Comparison of ENCODE assay signal across 28 cellular contexts in the genomic region with DNA sequence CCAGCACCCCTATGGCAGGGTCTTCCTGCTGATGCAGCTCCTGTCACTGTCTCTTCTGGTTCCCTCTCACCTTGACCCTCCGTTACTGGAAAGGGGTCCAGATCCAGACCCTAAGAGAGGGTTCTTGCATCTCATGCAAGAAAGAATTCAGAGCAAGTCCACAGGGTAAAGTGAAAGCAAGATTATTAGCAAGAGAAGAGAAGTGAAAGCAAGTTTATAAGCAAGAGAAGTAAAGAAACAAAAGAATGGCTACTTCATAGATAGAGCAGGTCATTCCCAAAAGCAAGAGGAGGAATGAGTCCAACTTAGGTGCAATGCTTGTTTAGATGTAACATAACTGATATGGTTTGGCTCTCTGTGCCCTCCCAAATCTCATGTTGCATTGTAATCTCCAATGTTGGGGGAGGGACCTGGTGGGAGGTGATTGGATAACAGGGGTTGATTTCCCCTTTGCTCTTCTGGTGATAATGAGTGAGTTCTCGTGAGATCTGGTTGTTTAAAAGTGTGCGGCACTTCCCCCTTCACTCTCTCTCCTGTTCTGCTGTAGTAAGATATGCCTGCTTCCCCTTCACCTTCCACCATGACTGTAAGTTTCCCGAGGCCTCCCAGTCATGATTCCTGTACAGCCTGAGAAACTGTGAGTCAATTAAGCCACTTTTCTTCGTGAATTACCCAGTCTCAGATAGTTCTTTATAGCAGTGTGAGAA.
DNase-seq lines count a peak whose midpoint lies in the region; ATAC-seq and TF ChIP-seq lines count a peak whose summit lies in the region.
"Had no signal": no experiment of that assay in that cellular context is flagged by ENCODE, and none has a peak within 500 bp of the region (broad histone marks: within the 10 kb centered on the region; RNA-seq: fewer than 3 reads in every experiment).

No MANE protein-coding gene starts in this region.

- H3K9me3 ChIP-seq in endodermal cell (ENCODE audit: control insufficient read depth, low read length), result no peaks in the 10 kb centered on the region
- H3K9me3 ChIP-seq in HAP-1, result no peaks in the 10 kb centered on the region
- H3K9me3 ChIP-seq: body of pancreas, heart left ventricle, ovary, right lobe of liver, testis had no signal

- H3K9ac ChIP-seq in endodermal cell (ENCODE audit: extremely low read depth, low read length, poor library complexity, severe bottlenecking), result no peak overlapping the region
- H3K9ac ChIP-seq: KMS-11 had no signal

- H3K36me3 ChIP-seq in GM23338 (ENCODE audit: insufficient read depth) (no peaks in the 10 kb centered on the region), endodermal cell (ENCODE audit: control insufficient read depth, insufficient read depth, low read length) (no peaks in the 10 kb centered on the region), HAP-1 (replicated peaks) (no peaks in the 10 kb centered on the region)
- H3K36me3 ChIP-seq: heart left ventricle, ovary, right lobe of liver had no signal

- H3K4me1 ChIP-seq in GM23338 (ENCODE audit: insufficient read depth) (peaks cover 8% of the 10 kb centered on the region; the same call in 1 of the 2 replicates), endodermal cell (ENCODE audit: control insufficient read depth, insufficient read depth, low read length) (no peaks in the 10 kb centered on the region), HAP-1 (no peaks in the 10 kb centered on the region)
- H3K4me1 ChIP-seq: body of pancreas, heart left ventricle, right lobe of liver, testis had no signal

- peak; percentile 50 for ATAC-seq in GM18519 (IDR thresholded peaks at IDR 0.05; ENCODE audit: low FRiP score, unreplicated experiment)
- no peak for ATAC-seq in GM23338
- ATAC-seq in HG02870 (IDR thresholded peaks at IDR 0.05; ENCODE audit: unreplicated experiment), result no peak
- ATAC-seq: body of pancreas; heart left ventricle; natural killer cell treated with Interleukin-12 subunit alpha and Interleukin-12 subunit beta and Interleukin-15 and Interleukin-18, amount 100 ng/mL, for 72 hours; right lobe of liver; stimulated activated effector memory CD8-positive, alpha-beta T cell treated with anti-CD3 and anti-CD28 coated beads, Interleukin-12 subunit alpha, Interleukin-12 subunit beta, amount 100 ng/mL, for 72 hours had no signal

- WGBS in endodermal cell (ENCODE audit: insufficient coverage in 1 of 2, insufficient read length in 1 of 2), 2 experiments, result 87 to 100% methylated on average over 1 to 5 of the region's 5 CpGs

- H3K27ac ChIP-seq in GM23338 (ENCODE audit: low read depth) (no peak overlapping the region), endodermal cell (ENCODE audit: low read depth, low read length) (no peak overlapping the region)
- H3K27ac ChIP-seq: body of pancreas, coronary artery, heart left ventricle, KMS-11, ovary, right lobe of liver, testis had no signal

- H3K4me3 ChIP-seq in GM23338 (no peak overlapping the region), endodermal cell (ENCODE audit: low read length) (no peak overlapping the region), HAP-1 (no peak overlapping the region)
- H3K4me3 ChIP-seq: body of pancreas, coronary artery, heart left ventricle, ovary, right lobe of liver, testis had no signal

- H3K9me2 ChIP-seq in GM23338 (ENCODE audit: insufficient read depth), result no peaks in the 10 kb centered on the region

- H3K4me3 Mint-ChIP-seq in GM23338 (no peak overlapping the region), endodermal cell (no peak overlapping the region)
- no peak overlapping the region for H3K4me3 Mint-ChIP-seq in activated CD4-positive, alpha-beta memory T cell treated with anti-CD3 and anti-CD28 coated beads, Interleukin-2, amount 10 ng/mL, durations not matched to agents 7 days and 5 days
- H3K4me3 Mint-ChIP-seq: CD14-positive monocyte; mesothelial cell of epicardium; natural killer cell treated with Interleukin-12 subunit alpha and Interleukin-12 subunit beta and Interleukin-15 and Interleukin-18, amount 100 ng/mL, for 72 hours; stimulated activated effector memory CD8-positive, alpha-beta T cell treated with anti-CD3 and anti-CD28 coated beads, Interleukin-12 subunit alpha, Interleukin-12 subunit beta, amount 100 ng/mL, for 72 hours had no signal

- H3F3A ChIP-seq in GM23338 (replicated peaks; ENCODE audit: low read depth), result no peaks in the 10 kb centered on the region

- H3K4me1 Mint-ChIP-seq in GM23338 (peaks cover 21% of the 10 kb centered on the region), endodermal cell (peaks cover 13% of the 10 kb centered on the region)
- no peaks in the 10 kb centered on the region for H3K4me1 Mint-ChIP-seq in activated CD4-positive, alpha-beta memory T cell treated with anti-CD3 and anti-CD28 coated beads, Interleukin-2, amount 10 ng/mL, durations not matched to agents 7 days and 5 days
- H3K4me1 Mint-ChIP-seq: CD14-positive monocyte had no signal

- H3K4me2 ChIP-seq in GM23338, result peak overlapping the region; percentile 52; the same call in 1 of the 2 replicates
- H3K4me2 ChIP-seq: KMS-11 had no signal

- H3K27ac Mint-ChIP-seq in GM23338, result no peak overlapping the region
- peak overlapping the region; percentile 49 for H3K27ac Mint-ChIP-seq in endodermal cell
- no peak overlapping the region for H3K27ac Mint-ChIP-seq in activated CD4-positive, alpha-beta memory T cell treated with anti-CD3 and anti-CD28 coated beads, Interleukin-2, amount 10 ng/mL, durations not matched to agents 7 days and 5 days
- H3K27ac Mint-ChIP-seq: CD14-positive monocyte; mesothelial cell of epicardium; natural killer cell treated with Interleukin-12 subunit alpha and Interleukin-12 subunit beta and Interleukin-15 and Interleukin-18, amount 100 ng/mL, for 72 hours; stimulated activated effector memory CD8-positive, alpha-beta T cell treated with anti-CD3 and anti-CD28 coated beads, Interleukin-12 subunit alpha, Interleukin-12 subunit beta, amount 100 ng/mL, for 72 hours had no signal

- in situ Hi-C loops in KBM-7 (cut with MboI; ENCODE audit: low pct_unique_long_range_greater_than_20kb, low sequenced_read_pairs) (no loop called here), HAP-1 (cut with MboI; ENCODE audit: low sequenced_read_pairs) (no loop called here)

- H3K36me3 Mint-ChIP-seq in GM23338 (ENCODE audit: low read depth), result 0 out of 3 replicates have a peak, but pooled peaks cover 2% of the 10 kb centered on the region
- H3K36me3 Mint-ChIP-seq in endodermal cell (ENCODE audit: low read depth), result no peaks in the 10 kb centered on the region
- H3K36me3 Mint-ChIP-seq in activated CD4-positive, alpha-beta memory T cell treated with anti-CD3 and anti-CD28 coated beads, Interleukin-2, amount 10 ng/mL, durations not matched to agents 7 days and 5 days (ENCODE audit: low read depth), result no peaks in the 10 kb centered on the region
- H3K36me3 Mint-ChIP-seq: CD14-positive monocyte; mesothelial cell of epicardium; natural killer cell treated with Interleukin-12 subunit alpha and Interleukin-12 subunit beta and Interleukin-15 and Interleukin-18, amount 100 ng/mL, for 72 hours; stimulated activated effector memory CD8-positive, alpha-beta T cell treated with anti-CD3 and anti-CD28 coated beads, Interleukin-12 subunit alpha, Interleukin-12 subunit beta, amount 100 ng/mL, for 72 hours had no signal

- POLR2A ChIA-PET in activated CD4-positive, alpha-beta memory T cell treated with anti-CD3 and anti-CD28 coated beads, Interleukin-2, amount 10 ng/mL, durations not matched to agents 7 days and 5 days (lab: Charles Lee), result no interaction called here

- no peaks in the 10 kb centered on the region; the same call in 1 of the 3 replicates for H3K9me3 Mint-ChIP-seq in GM23338
- peaks cover 10% of the 10 kb centered on the region for H3K9me3 Mint-ChIP-seq in endodermal cell
- H3K9me3 Mint-ChIP-seq in activated CD4-positive, alpha-beta memory T cell treated with anti-CD3 and anti-CD28 coated beads, Interleukin-2, amount 10 ng/mL, durations not matched to agents 7 days and 5 days, result no peaks in the 10 kb centered on the region
- H3K9me3 Mint-ChIP-seq: mesothelial cell of epicardium; natural killer cell treated with Interleukin-12 subunit alpha and Interleukin-12 subunit beta and Interleukin-15 and Interleukin-18, amount 100 ng/mL, for 72 hours; stimulated activated effector memory CD8-positive, alpha-beta T cell treated with anti-CD3 and anti-CD28 coated beads, Interleukin-12 subunit alpha, Interleukin-12 subunit beta, amount 100 ng/mL, for 72 hours had no signal

- DNase-seq in GM23338 (ENCODE audit: low spot score), result no peak
- peak; percentile 2 for DNase-seq in KBM-7
- no peak for DNase-seq in endodermal cell
- DNase-seq in HAP-1 (ENCODE audit: low spot score in 2 of 2), result no peak
- no peak for DNase-seq in activated CD4-positive, alpha-beta memory T cell treated with anti-CD3 and anti-CD28 coated beads, Interleukin-2, amount 10 ng/mL, durations not matched to agents 7 days and 5 days
- DNase-seq in activated T-cell treated with anti-CD3 and anti-CD28 coated beads for 4 hours, result no peak
- DNase-seq: activated CD4-positive, alpha-beta T cell treated with anti-CD3 and anti-CD28 coated beads, Interleukin-2, amount 50 U/mL, for 1 hour; activated CD8-positive, alpha-beta memory T cell treated with anti-CD3 and anti-CD28 coated beads, Interleukin-2, amount 50 U/mL, for 48 hours; activated effector memory CD4-positive, alpha-beta T cell treated with Interleukin-2 at 50 U/mL for 16 hours; body of pancreas; DMS153; GF-D8; GOT3; heart left ventricle; NCI-H2029 treated with DMSO at 0.1 percent for 48 hours; NCI-H345; ovary; right lobe of liver; T-helper 2 cell; testis had no signal

- no peaks in the 10 kb centered on the region for H4K20me1 ChIP-seq in GM23338 (replicated peaks; ENCODE audit: insufficient read depth)

- peak overlapping the region; percentile 90; the same call in 1 of the 2 replicates for H2AFZ ChIP-seq in GM23338

- CTCF ChIA-PET in activated CD4-positive, alpha-beta memory T cell treated with anti-CD3 and anti-CD28 coated beads, Interleukin-2, amount 10 ng/mL, durations not matched to agents 7 days and 5 days (lab: Charles Lee), result no interaction called here

- no peaks in the 10 kb centered on the region for H3K79me2 ChIP-seq in GM23338 (replicated peaks; ENCODE audit: insufficient read depth)

- H3K27me3 Mint-ChIP-seq in GM23338 (ENCODE audit: insufficient read depth, low read depth, poor library complexity), result peaks cover 5% of the 10 kb centered on the region
- H3K27me3 Mint-ChIP-seq in endodermal cell (ENCODE audit: insufficient read depth), result no peaks in the 10 kb centered on the region
- no peaks in the 10 kb centered on the region for H3K27me3 Mint-ChIP-seq in activated CD4-positive, alpha-beta memory T cell treated with anti-CD3 and anti-CD28 coated beads, Interleukin-2, amount 10 ng/mL, durations not matched to agents 7 days and 5 days
- H3K27me3 Mint-ChIP-seq: natural killer cell treated with Interleukin-12 subunit alpha and Interleukin-12 subunit beta and Interleukin-15 and Interleukin-18, amount 100 ng/mL, for 72 hours had no signal

- H3K27me3 ChIP-seq in GM23338 (ENCODE audit: insufficient read depth), result no peaks in the 10 kb centered on the region
- no peaks in the 10 kb centered on the region for H3K27me3 ChIP-seq in endodermal cell (ENCODE audit: control insufficient read depth, insufficient read depth, low read length, poor library complexity, severe bottlenecking)
- H3K27me3 ChIP-seq in HAP-1 (ENCODE audit: low read depth), result no peaks in the 10 kb centered on the region
- H3K27me3 ChIP-seq: body of pancreas, ovary, right lobe of liver, testis had no signal

- TF ChIP-seq CTCF in GM23338 (conservative IDR thresholded peaks at IDR 0.05; ENCODE audit: low read depth in 2 of 2), result no peak
- no peak for TF ChIP-seq CTCF in endodermal cell (conservative IDR thresholded peaks at IDR 0.05)
